Comparison of ENCODE assay signal across 1 cellular context in the genomic region with DNA sequence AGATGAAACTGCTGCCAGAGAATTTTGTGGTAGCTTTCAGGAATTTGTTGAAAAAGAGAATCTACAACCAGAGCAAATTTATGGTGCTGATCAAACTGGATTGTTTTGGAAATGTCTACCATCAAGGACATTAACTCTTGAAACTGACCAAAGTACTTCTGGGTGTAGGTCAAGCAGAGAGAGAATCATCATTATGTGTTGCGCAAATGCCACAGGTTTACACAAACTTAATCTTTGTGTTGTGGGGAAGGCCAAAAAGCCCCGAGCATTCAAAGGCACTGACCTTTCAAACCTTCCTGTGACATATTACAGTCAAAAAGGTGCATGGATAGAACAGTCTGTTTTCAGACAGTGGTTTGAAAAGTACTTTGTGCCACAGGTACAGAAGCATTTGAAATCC.
TF ChIP-seq lines count a peak whose summit lies in the region.

No MANE protein-coding gene starts in this region.

TF ChIP-seq in HepG2, 621 proteins besides CTCF, POLR2A, EP300 and RAD21 (continued from another document and continues in another):
- TF ChIP-seq ZXDC (CRISPR knock-in tag; IDR thresholded peaks at IDR 0.05) (no peak), SP4 (CRISPR knock-in tag; IDR thresholded peaks at IDR 0.05) (no peak; the same call in 1 of the 2 replicates), ZNF746 (CRISPR knock-in tag; IDR thresholded peaks at IDR 0.05) (no peak), DMAP1 (CRISPR knock-in tag; IDR thresholded peaks at IDR 0.05) (peak; percentile 39; the same call in 1 of the 2 replicates), ZNF773 (CRISPR knock-in tag; IDR thresholded peaks at IDR 0.05; ENCODE audit: borderline replicate concordance) (no peak), CREBL2 (CRISPR knock-in tag; IDR thresholded peaks at IDR 0.05; ENCODE audit: borderline replicate concordance) (no peak), ATF7-NPFF (CRISPR knock-in tag; IDR thresholded peaks at IDR 0.05; ENCODE audit: low read depth) (no peak), ZNF83 (CRISPR knock-in tag; IDR thresholded peaks at IDR 0.05; ENCODE audit: borderline replicate concordance) (no peak), TSC22D2 (CRISPR knock-in tag; IDR thresholded peaks at IDR 0.05; ENCODE audit: borderline replicate concordance) (no peak), PHF5A (CRISPR knock-in tag; IDR thresholded peaks at IDR 0.05; ENCODE audit: low read depth, unreplicated experiment) (no peak), NFIB (CRISPR knock-in tag; IDR thresholded peaks at IDR 0.05; ENCODE audit: borderline replicate concordance) (no peak), ZNF234 (CRISPR knock-in tag; conservative IDR thresholded peaks at IDR 0.05) (no peak), ZBTB1 (CRISPR knock-in tag; IDR thresholded peaks at IDR 0.05; ENCODE audit: borderline replicate concordance) (no peak), MEIS2 (CRISPR knock-in tag; IDR thresholded peaks at IDR 0.05) (no peak; the same call in 1 of the 2 replicates), ZNF136 (CRISPR knock-in tag; IDR thresholded peaks at IDR 0.05; ENCODE audit: low read depth) (no peak), ZBTB39 (CRISPR knock-in tag; IDR thresholded peaks at IDR 0.05) (no peak), ZNF253 (CRISPR knock-in tag; IDR thresholded peaks at IDR 0.05; ENCODE audit: borderline replicate concordance) (no peak), ZBTB3 (CRISPR knock-in tag; IDR thresholded peaks at IDR 0.05; ENCODE audit: borderline replicate concordance, low read depth) (no peak), ZNF256 (CRISPR knock-in tag; conservative IDR thresholded peaks at IDR 0.05) (no peak), ZNF281 (CRISPR knock-in tag; IDR thresholded peaks at IDR 0.05; ENCODE audit: borderline replicate concordance) (no peak), SYNCRIP (IDR thresholded peaks at IDR 0.05; ENCODE audit: insufficient read depth, low read depth, low read length) (no peak), GPBP1L1 (CRISPR knock-in tag; IDR thresholded peaks at IDR 0.05) (no peak), ATAD3A (CRISPR knock-in tag; IDR thresholded peaks at IDR 0.05) (no peak), RNF2 (conservative IDR thresholded peaks at IDR 0.05; ENCODE audit: low read depth) (no peak), THAP11 (CRISPR knock-in tag; IDR thresholded peaks at IDR 0.05) (peak; percentile 39; the same call in 1 of the 2 replicates), ZNF605 (CRISPR knock-in tag; IDR thresholded peaks at IDR 0.05) (no peak), ZFAT (CRISPR knock-in tag; conservative IDR thresholded peaks at IDR 0.05) (no peak), ZBTB20 (CRISPR knock-in tag; IDR thresholded peaks at IDR 0.05; ENCODE audit: borderline replicate concordance, low read depth) (peak; percentile 37; the same call in 1 of the 2 replicates), POGZ (CRISPR knock-in tag; IDR thresholded peaks at IDR 0.05) (peak; percentile 65; the same call in 1 of the 2 replicates), IRF9 (CRISPR knock-in tag; IDR thresholded peaks at IDR 0.05; ENCODE audit: borderline replicate concordance) (no peak), ZNF547 (CRISPR knock-in tag; IDR thresholded peaks at IDR 0.05) (no peak), HIVEP1 (CRISPR knock-in tag; IDR thresholded peaks at IDR 0.05) (no peak), ZNF501 (CRISPR knock-in tag; IDR thresholded peaks at IDR 0.05) (no peak), ZNF652 (CRISPR knock-in tag; IDR thresholded peaks at IDR 0.05; ENCODE audit: borderline replicate concordance, low read depth) (peak; percentile 93)
- TF ChIP-seq, protein P1, sequence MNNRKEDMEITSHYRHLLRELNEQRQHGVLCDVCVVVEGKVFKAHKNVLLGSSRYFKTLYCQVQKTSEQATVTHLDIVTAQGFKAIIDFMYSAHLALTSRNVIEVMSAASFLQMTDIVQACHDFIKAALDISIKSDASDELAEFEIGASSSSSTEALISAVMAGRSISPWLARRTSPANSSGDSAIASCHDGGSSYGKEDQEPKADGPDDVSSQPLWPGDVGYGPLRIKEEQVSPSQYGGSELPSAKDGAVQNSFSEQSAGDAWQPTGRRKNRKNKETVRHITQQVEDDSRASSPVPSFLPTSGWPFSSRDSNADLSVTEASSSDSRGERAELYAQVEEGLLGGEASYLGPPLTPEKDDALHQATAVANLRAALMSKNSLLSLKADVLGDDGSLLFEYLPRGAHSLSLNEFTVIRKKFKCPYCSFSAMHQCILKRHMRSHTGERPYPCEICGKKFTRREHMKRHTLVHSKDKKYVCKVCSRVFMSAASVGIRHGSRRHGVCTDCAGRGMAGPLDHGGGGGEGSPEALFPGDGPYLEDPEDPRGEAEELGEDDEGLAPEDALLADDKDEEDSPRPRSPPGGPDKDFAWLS (CRISPR knock-in tag; IDR thresholded peaks at IDR 0.05; ENCODE audit: borderline replicate concordance) = no peak
- TF ChIP-seq, protein P2, sequence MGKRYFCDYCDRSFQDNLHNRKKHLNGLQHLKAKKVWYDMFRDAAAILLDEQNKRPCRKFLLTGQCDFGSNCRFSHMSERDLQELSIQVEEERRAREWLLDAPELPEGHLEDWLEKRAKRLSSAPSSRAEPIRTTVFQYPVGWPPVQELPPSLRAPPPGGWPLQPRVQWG (CRISPR knock-in tag; IDR thresholded peaks at IDR 0.05; ENCODE audit: borderline replicate concordance, low read depth) = no peak
- TF ChIP-seq, protein P3, sequence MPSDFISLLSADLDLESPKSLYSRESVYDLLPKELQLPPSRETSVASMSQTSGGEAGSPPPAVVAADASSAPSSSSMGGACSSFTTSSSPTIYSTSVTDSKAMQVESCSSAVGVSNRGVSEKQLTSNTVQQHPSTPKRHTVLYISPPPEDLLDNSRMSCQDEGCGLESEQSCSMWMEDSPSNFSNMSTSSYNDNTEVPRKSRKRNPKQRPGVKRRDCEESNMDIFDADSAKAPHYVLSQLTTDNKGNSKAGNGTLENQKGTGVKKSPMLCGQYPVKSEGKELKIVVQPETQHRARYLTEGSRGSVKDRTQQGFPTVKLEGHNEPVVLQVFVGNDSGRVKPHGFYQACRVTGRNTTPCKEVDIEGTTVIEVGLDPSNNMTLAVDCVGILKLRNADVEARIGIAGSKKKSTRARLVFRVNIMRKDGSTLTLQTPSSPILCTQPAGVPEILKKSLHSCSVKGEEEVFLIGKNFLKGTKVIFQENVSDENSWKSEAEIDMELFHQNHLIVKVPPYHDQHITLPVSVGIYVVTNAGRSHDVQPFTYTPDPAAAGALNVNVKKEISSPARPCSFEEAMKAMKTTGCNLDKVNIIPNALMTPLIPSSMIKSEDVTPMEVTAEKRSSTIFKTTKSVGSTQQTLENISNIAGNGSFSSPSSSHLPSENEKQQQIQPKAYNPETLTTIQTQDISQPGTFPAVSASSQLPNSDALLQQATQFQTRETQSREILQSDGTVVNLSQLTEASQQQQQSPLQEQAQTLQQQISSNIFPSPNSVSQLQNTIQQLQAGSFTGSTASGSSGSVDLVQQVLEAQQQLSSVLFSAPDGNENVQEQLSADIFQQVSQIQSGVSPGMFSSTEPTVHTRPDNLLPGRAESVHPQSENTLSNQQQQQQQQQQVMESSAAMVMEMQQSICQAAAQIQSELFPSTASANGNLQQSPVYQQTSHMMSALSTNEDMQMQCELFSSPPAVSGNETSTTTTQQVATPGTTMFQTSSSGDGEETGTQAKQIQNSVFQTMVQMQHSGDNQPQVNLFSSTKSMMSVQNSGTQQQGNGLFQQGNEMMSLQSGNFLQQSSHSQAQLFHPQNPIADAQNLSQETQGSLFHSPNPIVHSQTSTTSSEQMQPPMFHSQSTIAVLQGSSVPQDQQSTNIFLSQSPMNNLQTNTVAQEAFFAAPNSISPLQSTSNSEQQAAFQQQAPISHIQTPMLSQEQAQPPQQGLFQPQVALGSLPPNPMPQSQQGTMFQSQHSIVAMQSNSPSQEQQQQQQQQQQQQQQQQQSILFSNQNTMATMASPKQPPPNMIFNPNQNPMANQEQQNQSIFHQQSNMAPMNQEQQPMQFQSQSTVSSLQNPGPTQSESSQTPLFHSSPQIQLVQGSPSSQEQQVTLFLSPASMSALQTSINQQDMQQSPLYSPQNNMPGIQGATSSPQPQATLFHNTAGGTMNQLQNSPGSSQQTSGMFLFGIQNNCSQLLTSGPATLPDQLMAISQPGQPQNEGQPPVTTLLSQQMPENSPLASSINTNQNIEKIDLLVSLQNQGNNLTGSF (CRISPR knock-in tag; IDR thresholded peaks at IDR 0.05) = no peak
- TF ChIP-seq, protein P4, sequence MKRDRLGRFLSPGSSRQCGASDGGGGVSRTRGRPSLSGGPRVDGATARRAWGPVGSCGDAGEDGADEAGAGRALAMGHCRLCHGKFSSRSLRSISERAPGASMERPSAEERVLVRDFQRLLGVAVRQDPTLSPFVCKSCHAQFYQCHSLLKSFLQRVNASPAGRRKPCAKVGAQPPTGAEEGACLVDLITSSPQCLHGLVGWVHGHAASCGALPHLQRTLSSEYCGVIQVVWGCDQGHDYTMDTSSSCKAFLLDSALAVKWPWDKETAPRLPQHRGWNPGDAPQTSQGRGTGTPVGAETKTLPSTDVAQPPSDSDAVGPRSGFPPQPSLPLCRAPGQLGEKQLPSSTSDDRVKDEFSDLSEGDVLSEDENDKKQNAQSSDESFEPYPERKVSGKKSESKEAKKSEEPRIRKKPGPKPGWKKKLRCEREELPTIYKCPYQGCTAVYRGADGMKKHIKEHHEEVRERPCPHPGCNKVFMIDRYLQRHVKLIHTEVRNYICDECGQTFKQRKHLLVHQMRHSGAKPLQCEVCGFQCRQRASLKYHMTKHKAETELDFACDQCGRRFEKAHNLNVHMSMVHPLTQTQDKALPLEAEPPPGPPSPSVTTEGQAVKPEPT (CRISPR knock-in tag; IDR thresholded peaks at IDR 0.05; ENCODE audit: low read depth) = no peak
